In genomic region chr6:169709293-169709692, GRCh38 we compare ENCODE assay signal across 21 cellular contexts. TPM values are rescaled to one million over a fixed set of nuclear protein-coding genes. Genes with fewer than 3 reads are reported as not detected.
DNase-seq lines count a peak whose midpoint lies in the region; ATAC-seq and TF ChIP-seq lines count a peak whose summit lies in the region.
"Had no signal": no experiment of that assay in that cellular context is flagged by ENCODE, and none has a peak within 500 bp of the region (broad histone marks: within the 10 kb centered on the region; RNA-seq: fewer than 3 reads in every experiment).

No MANE protein-coding gene starts in this region.

- H3K4me1 Mint-ChIP-seq in activated naive CD8-positive, alpha-beta T cell (ENCODE audit: low read depth): peaks cover 36% of the 10 kb centered on the region
- peaks cover 39% of the 10 kb centered on the region for H3K4me1 Mint-ChIP-seq in activated naive CD8-positive, alpha-beta T cell treated with anti-CD3 and anti-CD28 coated beads for 36 hours
- H3K4me1 Mint-ChIP-seq in stimulated activated naive B cell treated with anti-CD40 and anti-IgM and Interleukin-4, amounts not matched to agents 10 μg/mL and 1 μg/mL and 100 μg/mL, for 72 hours: peaks cover 12 to 43% of the 10 kb centered on the region in 2 donors

- TF ChIP-seq CTCF in GM10266 (IDR thresholded peaks at IDR 0.05; ENCODE audit: control insufficient read depth, insufficient read depth, low read depth, missing control alignments) (no peak), testis (IDR thresholded peaks at IDR 0.05) (no peak)

- intact Hi-C loops in testis (cut with DNase I; ENCODE audit: low total_unique reads): no loop called here

- peak overlapping the region; percentile 34 for H3K27ac Mint-ChIP-seq in activated naive CD8-positive, alpha-beta T cell
- H3K27ac Mint-ChIP-seq in activated naive CD8-positive, alpha-beta T cell treated with anti-CD3 and anti-CD28 coated beads for 36 hours: no peak overlapping the region
- no peak overlapping the region for H3K27ac Mint-ChIP-seq in stimulated activated naive B cell treated with anti-CD40 and anti-IgM and Interleukin-4, amounts not matched to agents 10 μg/mL and 1 μg/mL and 100 μg/mL, for 72 hours
- H3K27ac Mint-ChIP-seq: activated T-helper 1 cell treated with anti-CD3 and anti-CD28 coated beads, Interleukin-12 subunit alpha, Interleukin-12 subunit beta, Interleukin-2, Interleukin-4 antibody, amounts not matched to agents 30 ng/mL and 10 ng/mL and 1 ng/mL, durations not matched to agents 14 hours and 24 hours and 36 hours; CD8-positive, alpha-beta T cell; GM23338; neural progenitor cell had no signal

- peaks cover 9% of the 10 kb centered on the region for H3K36me3 Mint-ChIP-seq in activated naive CD8-positive, alpha-beta T cell
- peaks cover 21% of the 10 kb centered on the region for H3K36me3 Mint-ChIP-seq in activated naive CD8-positive, alpha-beta T cell treated with anti-CD3 and anti-CD28 coated beads for 36 hours
- H3K36me3 Mint-ChIP-seq in stimulated activated naive B cell treated with anti-CD40 and anti-IgM and Interleukin-4, amounts not matched to agents 10 μg/mL and 1 μg/mL and 100 μg/mL, for 72 hours: peaks cover 11 to 20% of the 10 kb centered on the region in 2 donors

- no peaks in the 10 kb centered on the region for H3K9me3 Mint-ChIP-seq in activated naive CD8-positive, alpha-beta T cell (ENCODE audit: low read depth)
- no peaks in the 10 kb centered on the region for H3K9me3 Mint-ChIP-seq in activated naive CD8-positive, alpha-beta T cell treated with anti-CD3 and anti-CD28 coated beads for 36 hours
- H3K9me3 Mint-ChIP-seq in stimulated activated naive B cell treated with anti-CD40 and anti-IgM and Interleukin-4, amounts not matched to agents 10 μg/mL and 1 μg/mL and 100 μg/mL, for 72 hours: no peaks in the 10 kb centered on the region
- H3K9me3 Mint-ChIP-seq: activated T-helper 1 cell treated with anti-CD3 and anti-CD28 coated beads, Interleukin-12 subunit alpha, Interleukin-12 subunit beta, Interleukin-2, Interleukin-4 antibody, amounts not matched to agents 30 ng/mL and 10 ng/mL and 1 ng/mL, durations not matched to agents 14 hours and 24 hours and 36 hours; CD8-positive, alpha-beta T cell; GM23338; neural progenitor cell had no signal

- no peaks in the 10 kb centered on the region for H3K9me3 ChIP-seq in testis
- H3K9me3 ChIP-seq: gastrocnemius medialis, psoas muscle had no signal

- peak; percentile 52 for ATAC-seq in GM21717 (IDR thresholded peaks at IDR 0.05; ENCODE audit: unreplicated experiment)
- ATAC-seq in HG03520 (IDR thresholded peaks at IDR 0.05; ENCODE audit: unreplicated experiment): peak; percentile 42
- ATAC-seq in stimulated activated naive B cell treated with anti-CD40 and anti-IgM and Interleukin-4, amounts not matched to agents 10 μg/mL and 1 μg/mL and 100 μg/mL, for 72 hours (replicated peaks): peak; percentile 82 to 86
- ATAC-seq: CD8-positive, alpha-beta T cell; gastrocnemius medialis; GM23338; psoas muscle had no signal

- no peak overlapping the region for H3K4me3 ChIP-seq in testis
- H3K4me3 ChIP-seq: gastrocnemius medialis, GM23338, neural progenitor cell, psoas muscle, skin epidermis had no signal

- no peak for TF ChIP-seq POLR2A in testis (IDR thresholded peaks at IDR 0.05)

- H3K36me3 ChIP-seq in testis (ENCODE audit: low read depth, missing control alignments): no peaks in the 10 kb centered on the region

- no peaks in the 10 kb centered on the region for H3K27me3 Mint-ChIP-seq in activated naive CD8-positive, alpha-beta T cell
- H3K27me3 Mint-ChIP-seq in activated naive CD8-positive, alpha-beta T cell treated with anti-CD3 and anti-CD28 coated beads for 36 hours: no peaks in the 10 kb centered on the region
- H3K27me3 Mint-ChIP-seq in stimulated activated naive B cell treated with anti-CD40 and anti-IgM and Interleukin-4, amounts not matched to agents 10 μg/mL and 1 μg/mL and 100 μg/mL, for 72 hours: no peaks in the 10 kb centered on the region

- no peak overlapping the region for H3K27ac ChIP-seq in testis
- H3K27ac ChIP-seq: gastrocnemius medialis, neural progenitor cell, psoas muscle, skin epidermis had no signal

- H3K4me1 ChIP-seq in testis: no peaks in the 10 kb centered on the region

- no peak for DNase-seq in activated naive CD8-positive, alpha-beta T cell treated with anti-CD3 and anti-CD28 coated beads for 36 hours
- no peak for DNase-seq in stimulated activated naive B cell treated with anti-CD40 and anti-IgM and Interleukin-4, amounts not matched to agents 10 μg/mL and 1 μg/mL and 100 μg/mL, for 72 hours
- no peak for DNase-seq in GM10266 (ENCODE audit: extremely low spot score)
- DNase-seq in NCI-H187 (lab: John Stamatoyannopoulos, UW): no peak
- no peak for DNase-seq in testis
- DNase-seq: amniotic stem cell; CD8-positive, alpha-beta T cell; erythroblast; gastrocnemius medialis; midbrain; NCI-H1436 treated with DMSO at 0.1 percent for 48 hours; NCI-H774; psoas muscle; stimulated activated CD4-positive, alpha-beta T cell treated with anti-CD3 and anti-CD28 coated beads, Interleukin-2, amount 100 ng/mL, for 48 hours had no signal

- no peaks in the 10 kb centered on the region for H3K27me3 ChIP-seq in testis
- H3K27me3 ChIP-seq: gastrocnemius medialis, neural progenitor cell had no signal

- no peak overlapping the region for H3K4me3 Mint-ChIP-seq in activated naive CD8-positive, alpha-beta T cell
- no peak overlapping the region for H3K4me3 Mint-ChIP-seq in activated naive CD8-positive, alpha-beta T cell treated with anti-CD3 and anti-CD28 coated beads for 36 hours
- peak overlapping the region in 1 of 2 donors; percentile 41 for H3K4me3 Mint-ChIP-seq in stimulated activated naive B cell treated with anti-CD40 and anti-IgM and Interleukin-4, amounts not matched to agents 10 μg/mL and 1 μg/mL and 100 μg/mL, for 72 hours
- H3K4me3 Mint-ChIP-seq: activated T-helper 1 cell treated with anti-CD3 and anti-CD28 coated beads, Interleukin-12 subunit alpha, Interleukin-12 subunit beta, Interleukin-2, Interleukin-4 antibody, amounts not matched to agents 30 ng/mL and 10 ng/mL and 1 ng/mL, durations not matched to agents 14 hours and 24 hours and 36 hours; CD8-positive, alpha-beta T cell; GM23338; neural progenitor cell had no signal

RNA-seq across cellular contexts. Expression of gene C6orf120, which starts 7.4 kb away (rescaled TPM):
- total RNA-seq in activated naive CD8-positive, alpha-beta T cell treated with anti-CD3 and anti-CD28 coated beads for 36 hours: 10 to 100 TPM; 20.8 to 21.0 TPM
- 10 to 100 TPM; 24.0 to 29.9 TPM for total RNA-seq in testis
- polyA plus RNA-seq in testis (ENCODE audit: insufficient read depth, low read depth, low replicate concordance): 16.9 TPM

RNA-seq across cellular contexts. Expression of gene WDR27, which starts 7.5 kb away (rescaled TPM):
- total RNA-seq in activated naive CD8-positive, alpha-beta T cell treated with anti-CD3 and anti-CD28 coated beads for 36 hours: 10 to 100 TPM; 29.0 to 29.7 TPM
- total RNA-seq in testis: 100 to 1,000 TPM in 1 of 2 donors, 10 to 100 TPM in 1; 84.0 to 101 TPM
- 32.8 TPM for polyA plus RNA-seq in testis (ENCODE audit: insufficient read depth, low read depth, low replicate concordance)

RNA-seq across cellular contexts. Expression of gene PHF10, which starts 15.0 kb away (rescaled TPM):
- total RNA-seq in activated naive CD8-positive, alpha-beta T cell treated with anti-CD3 and anti-CD28 coated beads for 36 hours: 10 to 100 TPM; 72.7 to 79.8 TPM
- 10 to 100 TPM; 46.1 to 64.0 TPM for total RNA-seq in testis
- 69.5 TPM for polyA plus RNA-seq in testis (ENCODE audit: insufficient read depth, low read depth, low replicate concordance)

RNA-seq across cellular contexts. Expression of gene DYNLT2, which starts 42.1 kb away (rescaled TPM):
- total RNA-seq in activated naive CD8-positive, alpha-beta T cell treated with anti-CD3 and anti-CD28 coated beads for 36 hours: 1 to 10 TPM; 2.0 TPM
- 10 to 100 TPM; 15.4 to 20.4 TPM for total RNA-seq in testis
- 59.4 TPM for polyA plus RNA-seq in testis (ENCODE audit: insufficient read depth, low read depth, low replicate concordance)

RNA-seq across cellular contexts. Expression of gene ERMARD, which starts 42.1 kb away (rescaled TPM):
- 10 to 100 TPM; 24.0 to 26.2 TPM for total RNA-seq in activated naive CD8-positive, alpha-beta T cell treated with anti-CD3 and anti-CD28 coated beads for 36 hours
- 10 to 100 TPM; 48.3 to 56.6 TPM for total RNA-seq in testis
- 77.6 TPM for polyA plus RNA-seq in testis (ENCODE audit: insufficient read depth, low read depth, low replicate concordance)
